In genomic region chr20:45053441-45054351, GRCh38 we compare ENCODE assay signal across 12 cellular contexts. TPM values are rescaled to one million over a fixed set of nuclear protein-coding genes. Genes with fewer than 3 reads are reported as not detected.
A peak's percentile ranks its signal among the peaks of the same experiment; 100 is the strongest.
DNase-seq lines count a peak whose midpoint lies in the region; ATAC-seq and TF ChIP-seq lines count a peak whose summit lies in the region.
"Had no signal": no experiment of that assay in that cellular context is flagged by ENCODE, and none has a peak within 500 bp of the region (broad histone marks: within the 10 kb centered on the region; RNA-seq: fewer than 3 reads in every experiment).

No MANE protein-coding gene starts in this region.

- H3K4me3 Mint-ChIP-seq in activated CD4-positive, alpha-beta memory T cell treated with anti-CD3 and anti-CD28 coated beads, Interleukin-2, amount 10 ng/mL, durations not matched to agents 7 days and 5 days: no peak overlapping the region

- no peak overlapping the region for H2AFZ ChIP-seq in ACC112 (ENCODE audit: low read length, unreplicated experiment)

- TF ChIP-seq CTCF in lower lobe of right lung (IDR thresholded peaks at IDR 0.05) (no peak), adrenal gland (IDR thresholded peaks at IDR 0.05) (no peak), foreskin fibroblast (IDR thresholded peaks at IDR 0.05; ENCODE audit: low read depth, low read length) (no peak)

- H3K27ac ChIP-seq in ACC112 (ENCODE audit: low read depth, low read length) (peak overlapping the region; percentile 15; the same call in 1 of the 2 replicates), lower lobe of right lung (peak overlapping the region; percentile 50), adrenal gland (no peak overlapping the region)
- H3K27ac ChIP-seq: SJCRH30, thyroid gland had no signal

- H3K79me2 ChIP-seq in ACC112 (ENCODE audit: control insufficient read depth, insufficient read depth, low read length, unreplicated experiment): no peaks in the 10 kb centered on the region

- 87 to 95% (median 90%) methylated on average over 7 of the region's 7 CpGs for WGBS in adrenal gland, 4 donors

- H3K27me3 ChIP-seq in ACC112 (ENCODE audit: insufficient read depth, low read length) (no peaks in the 10 kb centered on the region), lower lobe of right lung (ENCODE audit: low read depth) (no peaks in the 10 kb centered on the region), adrenal gland (no peaks in the 10 kb centered on the region)
- H3K27me3 ChIP-seq: SJCRH30, thyroid gland had no signal

- DNase-seq in activated CD4-positive, alpha-beta memory T cell treated with anti-CD3 and anti-CD28 coated beads, Interleukin-2, amount 10 ng/mL, durations not matched to agents 7 days and 5 days: no peak
- no peak for DNase-seq in lower lobe of right lung
- DNase-seq in adrenal gland: no peak
- DNase-seq in C1 segment of cervical spinal cord (lab: John Stamatoyannopoulos, UW): no peak
- DNase-seq in foreskin fibroblast: no peak
- no peak for DNase-seq in SW480 (ENCODE audit: low spot score)
- DNase-seq: NCI-H2081 treated with DMSO at 0.1 percent for 48 hours, thyroid gland had no signal

- H3K9me3 ChIP-seq in lower lobe of right lung (no peaks in the 10 kb centered on the region), adrenal gland (replicated peaks in 1 of 3) (no peaks in the 10 kb centered on the region)
- H3K9me3 ChIP-seq: SJCRH30, thyroid gland had no signal

- H3K36me3 ChIP-seq in ACC112 (ENCODE audit: insufficient read depth, low read length): 0 out of 2 replicates have a peak, but pooled peaks cover 3% of the 10 kb centered on the region
- peaks cover 15% of the 10 kb centered on the region for H3K36me3 ChIP-seq in lower lobe of right lung
- H3K36me3 ChIP-seq in adrenal gland (replicated peaks in 1 of 2): no peaks in the 10 kb centered on the region

- ATAC-seq in GM19395 (IDR thresholded peaks at IDR 0.05; ENCODE audit: unreplicated experiment): peak; percentile 33
- peak; percentile 9 to 33 for ATAC-seq in lower lobe of right lung
- ATAC-seq: left lobe of liver had no signal

- peaks cover 17% of the 10 kb centered on the region for H3K4me1 ChIP-seq in ACC112 (ENCODE audit: control insufficient read depth, insufficient read depth, low read length, unreplicated experiment)
- peaks cover 45% of the 10 kb centered on the region for H3K4me1 ChIP-seq in lower lobe of right lung
- H3K4me1 ChIP-seq in adrenal gland (replicated peaks in 1 of 2): peaks cover 7 to 17% of the 10 kb centered on the region in 2 donors

- CTCF ChIA-PET in activated CD4-positive, alpha-beta memory T cell treated with anti-CD3 and anti-CD28 coated beads, Interleukin-2, amount 10 ng/mL, durations not matched to agents 7 days and 5 days (lab: Charles Lee): interaction anchor here (1.2 to 4.3 kb wide), 4 partner anchors 10 to 384 kb away, joined by 3 to 26 read pairs (median 4); no protein-coding TSS in a partner anchor

- TF ChIP-seq POLR2A in adrenal gland (IDR thresholded peaks at IDR 0.05): no peak

- H3K4me3 ChIP-seq in ACC112 (ENCODE audit: low read depth, low read length) (no peak overlapping the region), lower lobe of right lung (no peak overlapping the region), adrenal gland (no peak overlapping the region), foreskin fibroblast (ENCODE audit: low read depth in 1 of 2, low read length in 2 of 2) (no peak overlapping the region)
- H3K4me3 ChIP-seq: SJCRH30, thyroid gland had no signal

- H3K36me3 Mint-ChIP-seq in activated CD4-positive, alpha-beta memory T cell treated with anti-CD3 and anti-CD28 coated beads, Interleukin-2, amount 10 ng/mL, durations not matched to agents 7 days and 5 days (ENCODE audit: low read depth): peaks cover 76% of the 10 kb centered on the region

- intact Hi-C loops in lower lobe of right lung (cut with DNase I) (no loop called here), adrenal gland (cut with DNase I) (no loop called here)

- POLR2A ChIA-PET in activated CD4-positive, alpha-beta memory T cell treated with anti-CD3 and anti-CD28 coated beads, Interleukin-2, amount 10 ng/mL, durations not matched to agents 7 days and 5 days (lab: Charles Lee): interaction anchor here (1.2 to 1.5 kb wide), 3 partner anchors 10 to 42 kb away, joined by 5 to 6 read pairs (median 5); no protein-coding TSS in a partner anchor

- H3K27ac Mint-ChIP-seq in activated CD4-positive, alpha-beta memory T cell treated with anti-CD3 and anti-CD28 coated beads, Interleukin-2, amount 10 ng/mL, durations not matched to agents 7 days and 5 days: peak overlapping the region; percentile 68

- no peaks in the 10 kb centered on the region for H3K27me3 Mint-ChIP-seq in activated CD4-positive, alpha-beta memory T cell treated with anti-CD3 and anti-CD28 coated beads, Interleukin-2, amount 10 ng/mL, durations not matched to agents 7 days and 5 days

- no peaks in the 10 kb centered on the region for H3K9me3 Mint-ChIP-seq in activated CD4-positive, alpha-beta memory T cell treated with anti-CD3 and anti-CD28 coated beads, Interleukin-2, amount 10 ng/mL, durations not matched to agents 7 days and 5 days

- H3K4me1 Mint-ChIP-seq in activated CD4-positive, alpha-beta memory T cell treated with anti-CD3 and anti-CD28 coated beads, Interleukin-2, amount 10 ng/mL, durations not matched to agents 7 days and 5 days: peaks cover 67% of the 10 kb centered on the region

RNA-seq across cellular contexts. Expression of gene KCNS1, which starts 47.2 kb away (rescaled TPM):
- total RNA-seq in activated CD4-positive, alpha-beta memory T cell treated with anti-CD3 and anti-CD28 coated beads, Interleukin-2, amount 10 ng/mL, durations not matched to agents 7 days and 5 days: under 1 TPM; 0.13 TPM
- total RNA-seq in lower lobe of right lung (3.5 TPM), adrenal gland (1 to 10 TPM in 4 of 8 donors, under 1 TPM in 4; 0.21 to 3.7 (median 1.1) TPM)
- polyA plus RNA-seq in adrenal gland: under 1 TPM; 0.24 to 0.30 (median 0.29) TPM
- total RNA-seq: left lobe of liver, SJCRH30 had no signal

Comparison
In these comparisons a context has a peak if more than half of its experiments do, and no peak if none do; other contexts are left out.
1. H3K27ac ChIP-seq: peak in ACC112 (single experiment) and lower lobe of right lung (single experiment); none in adrenal gland (0 of 5).